8 cellular contexts compared by ENCODE assay signal in the genomic region with DNA sequence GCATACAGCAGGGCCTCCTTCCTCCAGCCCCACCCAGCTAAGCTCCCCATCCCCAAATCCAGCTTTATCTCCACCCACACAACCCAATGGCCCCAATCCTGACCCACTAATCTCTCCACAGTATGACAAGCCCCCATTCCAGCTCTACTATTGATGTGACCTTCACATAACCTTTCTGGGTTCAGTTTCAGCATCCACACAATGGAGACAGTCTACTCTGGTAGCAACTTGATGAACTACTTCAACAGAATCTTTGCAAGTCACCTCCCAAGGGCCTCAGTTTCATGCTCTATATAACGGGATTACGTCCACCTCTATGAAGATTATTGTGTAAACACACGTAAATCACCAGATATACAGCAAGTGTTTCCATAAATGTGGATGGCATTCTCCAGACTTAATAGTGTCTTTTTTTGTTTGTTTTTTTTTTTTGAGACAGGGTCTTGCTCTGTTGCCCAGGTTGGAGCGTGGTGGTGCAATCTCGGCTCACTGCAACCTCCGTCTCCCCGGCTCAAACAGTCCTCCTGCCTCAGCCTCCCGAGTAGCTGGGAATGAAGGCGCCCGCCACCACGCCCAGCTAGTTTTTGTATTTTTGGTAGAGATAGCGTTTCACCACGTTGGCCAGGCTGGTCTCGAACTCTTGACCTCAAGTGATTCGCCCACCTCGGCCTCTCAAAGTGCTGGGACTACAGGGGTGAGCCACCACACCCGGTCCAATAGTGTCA. TPM values are rescaled to one million over a fixed set of nuclear protein-coding genes. Genes with fewer than 3 reads are reported as not detected.
DNase-seq lines count a peak whose midpoint lies in the region; ATAC-seq and TF ChIP-seq lines count a peak whose summit lies in the region.

No MANE protein-coding gene starts in this region.

- H3K4me1 ChIP-seq in esophagus (ENCODE audit: control insufficient read depth in 2 of 2, insufficient read depth in 2 of 2, low read length in 1 of 2) (peaks cover 3 to 14% of the 10 kb centered on the region in 2 donors), sigmoid colon (peaks cover 0 to 18% (median 18%) of the 10 kb centered on the region in 4 donors)

- H3K27ac ChIP-seq in RWPE1 (peak overlapping the region; percentile 91), esophagus (ENCODE audit: low read depth in 2 of 2, low read length in 1 of 2) (peak overlapping the region in 1 of 2 donors; percentile 98), sigmoid colon (peak overlapping the region in 2 of 4 donors; percentile 92 to 96)

- POLR2A ChIA-PET in RWPE1 (lab: Yijun Ruan, JAX; ENCODE audit: low non-redundant PET): interaction anchor here (0.6 to 0.7 kb wide), 3 partner anchors 18 to 95 kb away, joined by 3 read pairs; no protein-coding TSS in a partner anchor

- no peak for TF ChIP-seq EP300 in sigmoid colon (IDR thresholded peaks at IDR 0.05)

- H3K36me3 ChIP-seq in esophagus (ENCODE audit: control insufficient read depth in 2 of 2, insufficient read depth in 2 of 2, low read length in 1 of 2) (no peaks in the 10 kb centered on the region), sigmoid colon (no peaks in the 10 kb centered on the region)

- H3K27me3 ChIP-seq in esophagus (ENCODE audit: control insufficient read depth in 1 of 2, insufficient read depth in 2 of 2, low read length in 2 of 2) (no peaks in the 10 kb centered on the region), sigmoid colon (no peaks in the 10 kb centered on the region)

- 81 to 84% methylated on average over 17 of the region's 17 CpGs for WGBS in esophagus, 2 donors
- 64 to 86% methylated on average over 17 of the region's 17 CpGs for WGBS in sigmoid colon, 2 donors

- ATAC-seq in HG02678 (IDR thresholded peaks at IDR 0.05; ENCODE audit: unreplicated experiment): no peak

- CTCF ChIA-PET in RWPE1 (lab: Yijun Ruan, JAX): interaction anchor here (0.6 to 2.4 kb wide), 5 partner anchors 11 to 221 kb away, joined by 3 to 28 read pairs (median 5); no protein-coding TSS in a partner anchor

- no peaks in the 10 kb centered on the region for H3K9me3 ChIP-seq in esophagus (ENCODE audit: control insufficient read depth in 2 of 2, insufficient read depth in 1 of 2, low read depth in 1 of 2, low read length in 1 of 2)
- no peaks in the 10 kb centered on the region for H3K9me3 ChIP-seq in sigmoid colon

- TF ChIP-seq POLR2A in sigmoid colon (IDR thresholded peaks at IDR 0.05): no peak

- DNase-seq in GM12865 (ENCODE audit: low read depth): no peak
- DNase-seq in RWPE1 (ENCODE audit: low spot score): no peak
- DNase-seq in sigmoid colon: no peak
- DNase-seq in central memory CD4-positive, alpha-beta T cell: no peak
- DNase-seq in inferior parietal cortex (ENCODE audit: extremely low spot score): no peak
- no peak for DNase-seq in stimulated activated CD4-positive, alpha-beta T cell treated with anti-CD3 and anti-CD28 coated beads, Interleukin-4, amount 100 ng/mL, for 24 hours

- H3K4me3 ChIP-seq in GM12865 (ENCODE audit: low read depth, low read length): peak overlapping the region; percentile 96
- H3K4me3 ChIP-seq in esophagus (ENCODE audit: low read depth in 1 of 2, low read length in 2 of 2): peak overlapping the region; percentile 86 to 92
- peak overlapping the region; percentile 73 to 93 (median 86) for H3K4me3 ChIP-seq in sigmoid colon

- intact Hi-C loops in sigmoid colon (cut with DNase I): loop anchor here (2.0 kb wide), 1 partner anchor 61 kb away; a partner anchor contains a TSS

- TF ChIP-seq CTCF in GM12865 (IDR thresholded peaks at IDR 0.05; ENCODE audit: insufficient read depth, low read depth, low read length, missing control alignments) (no peak), RWPE1 (conservative IDR thresholded peaks at IDR 0.05; ENCODE audit: low read depth) (no peak), sigmoid colon (IDR thresholded peaks at IDR 0.05) (no peak)

RNA-seq across cellular contexts. Expression of a gene that starts 1.4 kb away (rescaled TPM):
- polyA plus RNA-seq in esophagus (100 to 1,000 TPM; 113 to 147 TPM), sigmoid colon (100 to 1,000 TPM in 1 of 3 donors, 10 to 100 TPM in 2; 74.5 to 106 (median 76.1) TPM)
- 10 to 100 TPM; 76.4 to 89.5 (median 80.7) TPM for total RNA-seq in sigmoid colon
